24 cellular contexts compared by ENCODE assay signal in genomic region chr5:149195962-149196361, GRCh38. TPM values are rescaled to one million over a fixed set of nuclear protein-coding genes. Genes with fewer than 3 reads are reported as not detected.
DNase-seq lines count a peak whose midpoint lies in the region; ATAC-seq, FAIRE-seq and TF ChIP-seq lines count a peak whose summit lies in the region.
"Had no signal": no experiment of that assay in that cellular context is flagged by ENCODE, and none has a peak within 500 bp of the region (broad histone marks: within the 10 kb centered on the region; RNA-seq: fewer than 3 reads in every experiment).

No MANE protein-coding gene starts in this region.

- H3K9me3 ChIP-seq in left ventricle myocardium inferior (replicated peaks) (no peaks in the 10 kb centered on the region), right lobe of liver (no peaks in the 10 kb centered on the region), suprapubic skin (no peaks in the 10 kb centered on the region)
- H3K9me3 ChIP-seq: BLaER1 had no signal

- TF ChIP-seq CTCF in left ventricle myocardium inferior (IDR thresholded peaks at IDR 0.05; ENCODE audit: borderline replicate concordance), result no peak
- no peak for TF ChIP-seq CTCF in bronchial epithelial cell (IDR thresholded peaks at IDR 0.05; ENCODE audit: insufficient read depth, low read length, severe bottlenecking)
- no peak for TF ChIP-seq CTCF in right lobe of liver (IDR thresholded peaks at IDR 0.05)
- TF ChIP-seq CTCF in suprapubic skin (IDR thresholded peaks at IDR 0.05), result no peak

- H3K36me3 ChIP-seq in left ventricle myocardium inferior (peaks cover 30% of the 10 kb centered on the region), bronchial epithelial cell (ENCODE audit: control insufficient read depth, insufficient read depth, low read length) (no peaks in the 10 kb centered on the region), right lobe of liver (peaks cover 0 to 40% (median 20%) of the 10 kb centered on the region in 4 donors), suprapubic skin (peaks cover 11% of the 10 kb centered on the region)
- H3K36me3 ChIP-seq: BLaER1 had no signal

- TF ChIP-seq EP300 in suprapubic skin (IDR thresholded peaks at IDR 0.05), result no peak

- DNase-seq in left ventricle myocardium inferior (no peak), cardiac septum (ENCODE audit: low spot score) (no peak), bronchial epithelial cell (ENCODE audit: low read depth) (no peak), right lobe of liver (no peak), suprapubic skin (ENCODE audit: low spot score in 2 of 2) (no peak), OCI-M1 (lab: John Stamatoyannopoulos, UW) (no peak)
- DNase-seq: CD4-positive, alpha-beta memory T cell; DMS53; EL; KG1; MV-4-11; NCI-H1417; NCI-H187; NCI-H226; NCI-H524; NCI-H82; PC-3 had no signal

- WGBS in right lobe of liver (ENCODE audit: insufficient coverage, low coverage, low lambda C conversion rate, missing lambda C conversion rate), result 100% methylated on average over 1 of the region's 1 CpG
- WGBS in suprapubic skin, result 95% methylated on average over 1 of the region's 1 CpG

- H3K4me3 ChIP-seq in left ventricle myocardium inferior (no peak overlapping the region), bronchial epithelial cell (ENCODE audit: low read depth, low read length) (no peak overlapping the region), right lobe of liver (no peak overlapping the region), suprapubic skin (no peak overlapping the region)
- H3K4me3 ChIP-seq: BLaER1, GM12878, SJSA1 had no signal

- H3K27ac ChIP-seq in left ventricle myocardium inferior (replicated peaks) (peak overlapping the region; percentile 86), right lobe of liver (peak overlapping the region in 2 of 3 donors; percentile 56 to 75), suprapubic skin (peak overlapping the region; percentile 47)
- H3K27ac ChIP-seq: BLaER1, RWPE1, SJSA1 had no signal

- peaks cover 71% of the 10 kb centered on the region for H3K4me1 ChIP-seq in left ventricle myocardium inferior
- H3K4me1 ChIP-seq in right lobe of liver, result peaks cover 0 to 22% (median 0%) of the 10 kb centered on the region in 4 donors
- H3K4me1 ChIP-seq in suprapubic skin, result peaks cover 3% of the 10 kb centered on the region
- H3K4me1 ChIP-seq: BLaER1 had no signal

- H3K27me3 ChIP-seq in left ventricle myocardium inferior (ENCODE audit: low read depth) (no peaks in the 10 kb centered on the region), bronchial epithelial cell (ENCODE audit: control insufficient read depth, insufficient read depth, low read length) (no peaks in the 10 kb centered on the region), right lobe of liver (no peaks in the 10 kb centered on the region), suprapubic skin (no peaks in the 10 kb centered on the region)
- H3K27me3 ChIP-seq: BLaER1, SJSA1 had no signal

- peak; percentile 7 for FAIRE-seq in bronchial epithelial cell (lab: Jason Lieb, UNC)
- FAIRE-seq: GM12878 had no signal

- ATAC-seq in right lobe of liver (peak; percentile 11 to 36 (median 18)), GM18861 (IDR thresholded peaks at IDR 0.05; ENCODE audit: unreplicated experiment) (no peak), HG02678 (IDR thresholded peaks at IDR 0.05; ENCODE audit: unreplicated experiment) (no peak)
- ATAC-seq: GM12878, PC-3 had no signal

- intact Hi-C loops in left ventricle myocardium inferior (cut with micrococcal nuclease) (no loop called here), cardiac septum (cut with DNase I) (no loop called here), right lobe of liver (cut with DNase I) (no loop called here)

- TF ChIP-seq POLR2A in right lobe of liver (IDR thresholded peaks at IDR 0.05) (no peak), suprapubic skin (IDR thresholded peaks at IDR 0.05) (no peak)

RNA-seq across cellular contexts. Expression of gene ABLIM3, which starts 54.7 kb away (rescaled TPM):
- 122 TPM for total RNA-seq in left ventricle myocardium inferior
- 118 TPM for total RNA-seq in cardiac septum
- 3.7 and 7.2 TPM in 2 replicates for total RNA-seq in bronchial epithelial cell
- 100 to 1,000 TPM in 4 of 6 experiments, 10 to 100 TPM in 2; 85.8 to 180 (median 125) TPM for total RNA-seq in right lobe of liver
- 10 to 100 TPM in 2 of 4 donors, 1 to 10 TPM in 2; 4.7 to 22.6 (median 13.4) TPM for total RNA-seq in suprapubic skin
- total RNA-seq: A673; CD4-positive, alpha-beta memory T cell; GM12878 had no signal

Comparison
In these comparisons a context has a peak if more than half of its experiments do, and no peak if none do; other contexts are left out.
1. ATAC-seq: peak in right lobe of liver (4 of 4); none in GM18861 (single experiment) and HG02678 (single experiment).
2. Peak in every context shown above with its lines, with median percentiles within 50 percentile points of each other: H3K27ac ChIP-seq.